Comparison of ENCODE assay signal across 8 cellular contexts in genomic region chr10:102394079-102394800, GRCh38. TPM values are rescaled to one million over a fixed set of nuclear protein-coding genes. Genes with fewer than 3 reads are reported as not detected.
A peak's percentile ranks its signal among the peaks of the same experiment; 100 is the strongest.
DNase-seq lines count a peak whose midpoint lies in the region; ATAC-seq, FAIRE-seq and TF ChIP-seq lines count a peak whose summit lies in the region.

No MANE protein-coding gene starts in this region.

- peak; percentile 95 to 98 for DNase-seq in A549 (ENCODE audit: low read depth in 1 of 2, low spot score in 1 of 2)
- DNase-seq in NCI-H2227 treated with DMSO at 0.1 percent for 48 hours (lab: John Stamatoyannopoulos, UW), result peak; percentile 73
- peak; percentile 99 for DNase-seq in activated CD4-positive, alpha-beta T cell treated with anti-CD3 and anti-CD28 coated beads for 1 hour
- DNase-seq in chondrocyte (ENCODE audit: low spot score), result no peak
- peak; percentile 95 to 99 (median 96) for DNase-seq in stimulated activated CD4-positive, alpha-beta T cell treated with anti-CD3 and anti-CD28 coated beads, Interleukin-1b, Interleukin-23, amount 100 ng/mL, for 24 hours (ENCODE audit: low read depth in 4 of 4, low spot score in 1 of 4)

- no peaks in the 10 kb centered on the region for H3K27me3 ChIP-seq in layer of hippocampus (ENCODE audit: control insufficient read depth, insufficient read depth, low read length)

- H3K27ac ChIP-seq in A549 (peak overlapping the region; percentile 68 to 91), layer of hippocampus (ENCODE audit: low read depth, low read length) (peak overlapping the region; percentile 92)

- TF ChIP-seq POLR2A in A549 (IDR thresholded peaks at IDR 0.05; ENCODE audit: low read length) (no peak), GM18505 (IDR thresholded peaks at IDR 0.05; ENCODE audit: borderline replicate concordance, extremely low read depth, insufficient read depth, insufficient read length) (peak; percentile 78)

- H3K27me3 Mint-ChIP-seq in chondrocyte (ENCODE audit: low read depth), result peaks cover 8% of the 10 kb centered on the region

- H3K4me1 Mint-ChIP-seq in chondrocyte (ENCODE audit: low read depth), result peaks cover 36% of the 10 kb centered on the region

- peak; percentile 82 to 90 for ATAC-seq in A549
- ATAC-seq in GM18505 (IDR thresholded peaks at IDR 0.05; ENCODE audit: unreplicated experiment), result peak; percentile 65
- peak; percentile 83 for ATAC-seq in HG02970 (IDR thresholded peaks at IDR 0.05; ENCODE audit: low FRiP score, unreplicated experiment)

- under 1% methylated on average over 21 of the region's 71 CpGs for WGBS in A549 (ENCODE audit: missing lambda C conversion rate)

- H3K36me3 Mint-ChIP-seq in chondrocyte (ENCODE audit: low read depth), result peaks cover 3% of the 10 kb centered on the region

- peak overlapping the region; percentile 98 for H3K4me2 ChIP-seq in A549

- TF ChIP-seq RAD21 in A549 (conservative IDR thresholded peaks at IDR 0.05 in 1 of 2, IDR thresholded peaks at IDR 0.05 in 1 of 2), result peak in 1 of 2 experiments; percentile 85; a peak in 4 of 5 replicates

- H3K4me3 ChIP-seq in A549, result peak overlapping the region; percentile 56

- no peak for FAIRE-seq in A549 (lab: Jason Lieb, UNC)

- peak overlapping the region; percentile 97 for H3K27ac Mint-ChIP-seq in chondrocyte (ENCODE audit: unreplicated experiment)

- no peaks in the 10 kb centered on the region for H3K9me3 ChIP-seq in A549

- peak overlapping the region; percentile 83 for H3K4me3 Mint-ChIP-seq in chondrocyte (ENCODE audit: unreplicated experiment)

- CTCF ChIA-PET in A549 (lab: Yijun Ruan, JAX), result interaction anchor here (0.6 to 16.2 kb wide), 35 partner anchors 11 to 259 kb away, joined by 3 to 450 read pairs (median 4); partner anchors contain the start of genes C10orf95, CUEDC2, ELOVL3 and FBXL15

- TF ChIP-seq CTCF in A549 (IDR thresholded peaks at IDR 0.05) (peak; percentile 96), chondrocyte (IDR thresholded peaks at IDR 0.05) (peak; percentile 98)

- POLR2A ChIA-PET in A549 (lab: Yijun Ruan, JAX), result interaction anchor here (0.5 to 2.0 kb wide), 3 partner anchors 13 to 162 kb away, joined by 3 to 10 read pairs (median 6); no protein-coding TSS in a partner anchor

- H3K9me3 Mint-ChIP-seq in chondrocyte (ENCODE audit: low read depth), result no peaks in the 10 kb centered on the region

- TF ChIP-seq EP300 in A549 (IDR thresholded peaks at IDR 0.05), result no peak; a peak in 1 of 5 replicates

- peaks cover 22% of the 10 kb centered on the region; the same call in 2 of the 3 replicates for H3K4me1 ChIP-seq in A549

TF ChIP-seq in A549, 52 proteins besides CTCF, POLR2A, EP300 and RAD21 (continues in another document):
- TF ChIP-seq PHF8 (IDR thresholded peaks at IDR 0.05; ENCODE audit: borderline replicate concordance, low read depth), result peak; percentile 91
- no peak for TF ChIP-seq EHF (CRISPR knock-in tag; IDR thresholded peaks at IDR 0.05)
- TF ChIP-seq HMGXB4 (CRISPR knock-in tag; IDR thresholded peaks at IDR 0.05; ENCODE audit: borderline replicate concordance), result no peak; the same call in 1 of the 2 replicates
- TF ChIP-seq MYC (IDR thresholded peaks at IDR 0.05; ENCODE audit: borderline replicate concordance, low read length), result peak; percentile 9; the same call in 1 of the 2 replicates
- no peak; the same call in 1 of the 2 replicates for TF ChIP-seq TP53 (CRISPR knock-in tag; IDR thresholded peaks at IDR 0.05)
- TF ChIP-seq RCOR1 (IDR thresholded peaks at IDR 0.05; ENCODE audit: low read depth, low read length), result no peak
- TF ChIP-seq RFX5 (IDR thresholded peaks at IDR 0.05), result peak; percentile 74
- peak; percentile 75; the same call in 1 of the 2 replicates for TF ChIP-seq GATA3 (IDR thresholded peaks at IDR 0.05; ENCODE audit: borderline replicate concordance)
- TF ChIP-seq BCL3 (IDR thresholded peaks at IDR 0.05), result peak; percentile 84; the same call in 1 of the 3 replicates
- TF ChIP-seq RARB (CRISPR knock-in tag; IDR thresholded peaks at IDR 0.05), result peak; percentile 42; the same call in 1 of the 2 replicates
- TF ChIP-seq HOXB13 (CRISPR knock-in tag; IDR thresholded peaks at IDR 0.05; ENCODE audit: low read depth), result no peak
- no peak for TF ChIP-seq ZC3H11A (IDR thresholded peaks at IDR 0.05)
- peak; percentile 50; the same call in 1 of the 2 replicates for TF ChIP-seq MAX (IDR thresholded peaks at IDR 0.05)
- no peak for TF ChIP-seq HES2 (IDR thresholded peaks at IDR 0.05)
- TF ChIP-seq MAZ (IDR thresholded peaks at IDR 0.05; ENCODE audit: borderline replicate concordance, low read depth, low read length), result 0 out of 2 replicates have a peak, but pooled peaks have one; percentile 37
- TF ChIP-seq FOSL2 (IDR thresholded peaks at IDR 0.05), result no peak
- TF ChIP-seq FOSL2 (CRISPR knock-in tag; IDR thresholded peaks at IDR 0.05), result peak; percentile 54; the same call in 1 of the 2 replicates
- TF ChIP-seq HDAC2 (IDR thresholded peaks at IDR 0.05), result no peak

RNA-seq across cellular contexts. Expression of gene NFKB2, which starts 1.3 kb away (rescaled TPM):
- polyA plus RNA-seq in A549 (2011; rRNA removed), result 20.5 and 27.6 TPM in 2 replicates
- 61.3 and 70.0 TPM in 2 replicates for polyA plus RNA-seq in A549 (2012; cell fraction: cytosol; rRNA removed)
- 218 and 281 TPM in 2 replicates for polyA plus RNA-seq in A549 (2012; cell fraction: nucleus; rRNA removed)
- polyA plus RNA-seq in A549 (2017; fragmentation: RNase III; extraction: RNeasy Plus Mini Kit Qiagen cat#74134 plus additional on column Dnase treatment), result 35.7 to 63.6 TPM (median 36.6 TPM) in 3 replicates
- 16.0 and 17.9 TPM in 2 replicates for polyA minus RNA-seq in A549 (2011; rRNA and poly(A)+ RNA removed)
- total RNA-seq in chondrocyte, result 29.4 to 38.0 TPM (median 35.9 TPM) in 3 replicates

RNA-seq across cellular contexts. Expression of gene PSD, which starts 24.3 kb away (rescaled TPM):
- polyA plus RNA-seq in A549 (2011; rRNA removed) (0.14 and 0.19 TPM in 2 replicates), A549 (2017; fragmentation: RNase III; extraction: RNeasy Plus Mini Kit Qiagen cat#74134 plus additional on column Dnase treatment) (0.42 to 0.75 TPM (median 0.70 TPM) in 3 replicates)
- 0.28 and 0.54 TPM in 2 replicates for polyA plus RNA-seq in A549 (2012; cell fraction: cytosol; rRNA removed)
- polyA plus RNA-seq in A549 (2012; cell fraction: nucleus; rRNA removed), result 0.45 and 0.83 TPM in 2 replicates
- 0.15 and 0.66 TPM in 2 replicates for polyA minus RNA-seq in A549 (2011; rRNA and poly(A)+ RNA removed)
- total RNA-seq in chondrocyte, result 3.0 to 4.0 TPM (median 4.0 TPM) in 3 replicates

RNA-seq across cellular contexts. Expression of gene FBXL15, which starts 26.4 kb away (rescaled TPM):
- polyA plus RNA-seq in A549 (2011; rRNA removed), result 3.7 and 4.8 TPM in 2 replicates
- polyA plus RNA-seq in A549 (2012; cell fraction: cytosol; rRNA removed), result 15.0 and 18.4 TPM in 2 replicates
- 29.5 and 44.2 TPM in 2 replicates for polyA plus RNA-seq in A549 (2012; cell fraction: nucleus; rRNA removed)
- 8.7 to 10.4 TPM (median 9.4 TPM) in 3 replicates for polyA plus RNA-seq in A549 (2017; fragmentation: RNase III; extraction: RNeasy Plus Mini Kit Qiagen cat#74134 plus additional on column Dnase treatment)
- 2.8 and 3.2 TPM in 2 replicates for polyA minus RNA-seq in A549 (2011; rRNA and poly(A)+ RNA removed)
- total RNA-seq in chondrocyte, result 8.8 to 10.1 TPM (median 9.0 TPM) in 3 replicates

RNA-seq across cellular contexts. Expression of gene CUEDC2, which starts 38.1 kb away (rescaled TPM):
- polyA plus RNA-seq in A549 (2011; rRNA removed) (42.5 and 43.7 TPM in 2 replicates), A549 (2017; fragmentation: RNase III; extraction: RNeasy Plus Mini Kit Qiagen cat#74134 plus additional on column Dnase treatment) (52.1 to 69.3 TPM (median 67.4 TPM) in 3 replicates)
- 58.5 and 59.9 TPM in 2 replicates for polyA plus RNA-seq in A549 (2012; cell fraction: cytosol; rRNA removed)
- polyA plus RNA-seq in A549 (2012; cell fraction: nucleus; rRNA removed), result 74.7 and 75.8 TPM in 2 replicates
- 28.0 and 34.8 TPM in 2 replicates for polyA minus RNA-seq in A549 (2011; rRNA and poly(A)+ RNA removed)
- total RNA-seq in chondrocyte, result 55.1 to 64.3 TPM (median 57.7 TPM) in 3 replicates

RNA-seq across cellular contexts. Expression of gene C10orf95, which starts 57.1 kb away (rescaled TPM):
- polyA plus RNA-seq in A549 (2011; rRNA removed), result 0.09 and 0.12 TPM in 2 replicates
- polyA plus RNA-seq in A549 (2012; cell fraction: cytosol; rRNA removed), result 0.20 and 0.31 TPM in 2 replicates
- polyA plus RNA-seq in A549 (2012; cell fraction: nucleus; rRNA removed), result 0.13 and 0.16 TPM in 2 replicates
- 0.07 to 0.13 TPM (median 0.07 TPM) in 3 replicates for polyA plus RNA-seq in A549 (2017; fragmentation: RNase III; extraction: RNeasy Plus Mini Kit Qiagen cat#74134 plus additional on column Dnase treatment)
- 0.24 and 0.33 TPM in 2 replicates for polyA minus RNA-seq in A549 (2011; rRNA and poly(A)+ RNA removed)
- not detected in 3 replicates for total RNA-seq in chondrocyte
